Comparison of ENCODE assay signal across 1 cellular context in the genomic region with DNA sequence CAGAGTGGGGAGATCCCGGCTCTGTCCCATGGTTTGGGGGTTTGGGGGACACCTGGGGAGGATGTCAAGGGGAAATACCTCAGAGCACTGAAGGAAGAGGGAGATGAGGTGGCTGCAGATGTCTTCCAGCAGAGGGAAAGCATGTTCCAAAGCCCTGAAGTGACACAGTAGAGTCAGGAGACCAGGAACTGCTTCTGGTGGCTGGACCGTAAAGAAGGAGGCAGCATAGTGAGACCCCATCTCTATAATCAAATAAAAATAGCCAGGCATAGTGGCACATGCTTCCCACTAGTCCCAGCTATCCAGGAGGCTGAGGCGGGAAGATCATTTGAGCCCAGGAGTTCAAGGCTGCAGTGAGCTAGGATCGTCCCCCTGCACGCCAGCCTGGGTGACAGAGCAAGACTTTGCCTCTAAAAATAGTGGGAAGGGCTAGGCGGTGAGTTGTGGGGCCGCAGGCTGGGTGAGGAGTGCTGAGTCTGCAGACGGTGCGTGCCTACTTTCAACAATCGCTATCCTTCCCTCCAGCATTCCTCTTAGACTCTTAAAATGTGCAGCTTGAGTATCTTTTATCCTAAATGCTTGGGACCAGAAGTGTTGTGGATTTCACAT.
TF ChIP-seq lines count a peak whose summit lies in the region.

No MANE protein-coding gene starts in this region.

TF ChIP-seq in H1, 55 proteins besides CTCF, POLR2A, EP300 and RAD21:
- TF ChIP-seq MAFK (IDR thresholded peaks at IDR 0.05; ENCODE audit: low read depth, low read length): 0 out of 2 replicates have a peak, but pooled peaks have one; percentile 27
- no peak for TF ChIP-seq SIX5 (IDR thresholded peaks at IDR 0.05; ENCODE audit: low read depth, low read length)
